ENCODE assay signal across 10 cellular contexts in the genomic region with DNA sequence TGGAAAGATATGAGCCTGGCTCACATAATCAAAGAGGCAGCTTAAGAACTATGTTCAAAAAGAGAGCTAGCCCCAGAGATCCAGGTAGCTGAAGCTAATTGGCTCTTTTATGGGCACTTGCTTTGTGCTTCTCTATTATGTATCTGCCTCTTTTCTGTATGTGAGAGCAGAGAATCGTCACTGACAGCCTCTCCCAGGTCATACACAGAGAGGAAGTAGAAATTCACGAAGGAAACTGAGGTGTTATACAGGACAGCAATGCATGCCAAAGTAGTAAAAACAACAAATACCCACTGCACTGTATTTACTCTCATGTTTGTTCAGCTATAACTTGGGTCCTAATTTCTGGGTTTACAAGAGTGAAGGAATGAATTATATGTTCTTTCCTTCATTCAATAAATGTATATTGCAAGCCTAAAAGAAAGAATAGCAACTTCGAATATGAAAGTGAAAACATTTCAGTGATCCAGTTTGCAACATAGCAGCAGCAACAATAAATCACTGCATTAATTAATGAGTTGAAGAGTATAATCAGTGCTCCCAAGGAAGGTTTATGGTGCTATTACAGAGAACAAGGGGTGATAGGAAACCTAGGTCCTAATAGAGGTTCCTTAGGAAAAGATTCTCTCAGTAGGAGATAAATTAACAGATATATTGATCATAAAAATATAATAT. TPM values are rescaled to one million over a fixed set of nuclear protein-coding genes. Genes with fewer than 3 reads are reported as not detected.
DNase-seq lines count a peak whose midpoint lies in the region; ATAC-seq and TF ChIP-seq lines count a peak whose summit lies in the region.
"Had no signal": no experiment of that assay in that cellular context is flagged by ENCODE, and none has a peak within 500 bp of the region (broad histone marks: within the 10 kb centered on the region; RNA-seq: fewer than 3 reads in every experiment).

No MANE protein-coding gene starts in this region.

- TF ChIP-seq CTCF in GM12865 (IDR thresholded peaks at IDR 0.05; ENCODE audit: insufficient read depth, low read depth, low read length, missing control alignments) = no peak
- no peak for TF ChIP-seq CTCF in mesothelial cell of epicardium (IDR thresholded peaks at IDR 0.05; ENCODE audit: unreplicated experiment)
- no peak for TF ChIP-seq CTCF in tibial nerve (IDR thresholded peaks at IDR 0.05)

- H3K4me3 ChIP-seq in GM12865 (ENCODE audit: low read depth, low read length) (peak overlapping the region; percentile 43), tibial nerve (no peak overlapping the region)

- TF ChIP-seq POLR2A in tibial nerve (IDR thresholded peaks at IDR 0.05) = no peak

- peaks cover 0 to 4% (median 0%) of the 10 kb centered on the region in 4 donors for H3K4me1 ChIP-seq in tibial nerve

- H3K27me3 ChIP-seq in tibial nerve = no peaks in the 10 kb centered on the region

- DNase-seq in GM12865 (ENCODE audit: low read depth) (peak; percentile 42), dedifferentiated amniotic fluid mesenchymal stem cell (ENCODE audit: extremely low spot score) (no peak), NCI-H446 (lab: John Stamatoyannopoulos, UW) (no peak), mesothelial cell of epicardium (ENCODE audit: low spot score in 2 of 2, unreplicated experiment in 2 of 2) (no peak), tibial nerve (ENCODE audit: low spot score in 2 of 2) (no peak)
- no peak for DNase-seq in activated naive CD8-positive, alpha-beta T cell treated with anti-CD3 and anti-CD28 coated beads for 36 hours
- DNase-seq: HCEC 1CT had no signal

- H3K4me3 Mint-ChIP-seq in activated naive CD8-positive, alpha-beta T cell treated with anti-CD3 and anti-CD28 coated beads for 36 hours = peak overlapping the region; percentile 53
- no peak overlapping the region for H3K4me3 Mint-ChIP-seq in mesothelial cell of epicardium
- H3K4me3 Mint-ChIP-seq: dendritic cell treated with granulocyte-macrophage colony-stimulating factor and Interleukin-4, amounts not matched to agents 40 ng/mL and 50 ng/mL, for 4 days had no signal

- H3K9me3 ChIP-seq in tibial nerve = no peaks in the 10 kb centered on the region

- ATAC-seq in GM19452 (IDR thresholded peaks at IDR 0.05; ENCODE audit: unreplicated experiment) = peak; percentile 84
- ATAC-seq in HG03139 (IDR thresholded peaks at IDR 0.05; ENCODE audit: unreplicated experiment) = peak; percentile 78

- H3K27ac ChIP-seq in tibial nerve = no peak overlapping the region

- peaks cover 3% of the 10 kb centered on the region for H3K27me3 Mint-ChIP-seq in activated naive CD8-positive, alpha-beta T cell treated with anti-CD3 and anti-CD28 coated beads for 36 hours
- no peaks in the 10 kb centered on the region for H3K27me3 Mint-ChIP-seq in mesothelial cell of epicardium (ENCODE audit: low read depth)
- H3K27me3 Mint-ChIP-seq: dendritic cell treated with granulocyte-macrophage colony-stimulating factor and Interleukin-4, amounts not matched to agents 40 ng/mL and 50 ng/mL, for 4 days had no signal

- H3K36me3 Mint-ChIP-seq in activated naive CD8-positive, alpha-beta T cell treated with anti-CD3 and anti-CD28 coated beads for 36 hours = no peaks in the 10 kb centered on the region
- no peaks in the 10 kb centered on the region for H3K36me3 Mint-ChIP-seq in mesothelial cell of epicardium

- no peaks in the 10 kb centered on the region for H3K9me3 Mint-ChIP-seq in activated naive CD8-positive, alpha-beta T cell treated with anti-CD3 and anti-CD28 coated beads for 36 hours
- no peaks in the 10 kb centered on the region for H3K9me3 Mint-ChIP-seq in mesothelial cell of epicardium
- H3K9me3 Mint-ChIP-seq: dendritic cell treated with granulocyte-macrophage colony-stimulating factor and Interleukin-4, amounts not matched to agents 40 ng/mL and 50 ng/mL, for 4 days had no signal

- no peak for TF ChIP-seq EP300 in tibial nerve (IDR thresholded peaks at IDR 0.05)

- H3K36me3 ChIP-seq in tibial nerve = no peaks in the 10 kb centered on the region

- H3K4me1 Mint-ChIP-seq in activated naive CD8-positive, alpha-beta T cell treated with anti-CD3 and anti-CD28 coated beads for 36 hours = peaks cover 7% of the 10 kb centered on the region
- H3K4me1 Mint-ChIP-seq in mesothelial cell of epicardium = no peaks in the 10 kb centered on the region

- 16 to 26% methylated on average over 3 of the region's 3 CpGs for WGBS in tibial nerve, 2 donors

- no peak overlapping the region for H3K27ac Mint-ChIP-seq in activated naive CD8-positive, alpha-beta T cell treated with anti-CD3 and anti-CD28 coated beads for 36 hours
- H3K27ac Mint-ChIP-seq in mesothelial cell of epicardium = no peak overlapping the region
- H3K27ac Mint-ChIP-seq: dendritic cell treated with granulocyte-macrophage colony-stimulating factor and Interleukin-4, amounts not matched to agents 40 ng/mL and 50 ng/mL, for 4 days had no signal

RNA-seq across cellular contexts. Expression of a gene that starts 47.1 kb away (rescaled TPM):
- 10 to 100 TPM; 18.5 to 20.0 TPM for total RNA-seq in activated naive CD8-positive, alpha-beta T cell treated with anti-CD3 and anti-CD28 coated beads for 36 hours
- 73.5 to 76.9 TPM (median 73.9 TPM) in 3 replicates for total RNA-seq in mesothelial cell of epicardium
- total RNA-seq in tibial nerve = 10 to 100 TPM; 15.3 to 22.0 (median 18.5) TPM
